In genomic region chr2:33264766-33265165, GRCh38 we compare ENCODE assay signal across 21 cellular contexts.
"Had no signal": no experiment of that assay in that cellular context is flagged by ENCODE, and none has a peak within 500 bp of the region (broad histone marks: within the 10 kb centered on the region; RNA-seq: fewer than 3 reads in every experiment).

No MANE protein-coding gene starts in this region.

- H3K9me3 Mint-ChIP-seq: activated CD8-positive, alpha-beta T cell treated with anti-CD3 and anti-CD28 coated beads for 36 hours; natural killer cell treated with Interleukin-12 subunit alpha and Interleukin-12 subunit beta and Interleukin-15 and Interleukin-18, amount 100 ng/mL, for 72 hours had no signal

- H3K27ac ChIP-seq: psoas muscle, right lobe of liver, tibial nerve, WERI-Rb-1 had no signal

- H3K36me3 ChIP-seq: right lobe of liver, WERI-Rb-1 had no signal

- H3K27me3 ChIP-seq: right lobe of liver, stomach, tibial nerve had no signal

- H3K4me1 ChIP-seq: right lobe of liver, tibial nerve had no signal

- H3K4me3 Mint-ChIP-seq: activated CD8-positive, alpha-beta T cell treated with anti-CD3 and anti-CD28 coated beads for 36 hours; natural killer cell treated with Interleukin-12 subunit alpha and Interleukin-12 subunit beta and Interleukin-15 and Interleukin-18, amount 100 ng/mL, for 72 hours had no signal

- DNase-seq: activated CD4-positive, alpha-beta T cell treated with anti-CD3 and anti-CD28 coated beads for 4 hours; activated CD8-positive, alpha-beta memory T cell treated with anti-CD3 and anti-CD28 coated beads, Interleukin-2, amount 50 U/mL, for 48 hours; activated CD8-positive, alpha-beta T cell treated with anti-CD3 and anti-CD28 coated beads for 36 hours; activated naive CD4-positive, alpha-beta T cell treated with Interleukin-2 at 50 U/mL for 16 hours; hypothalamus; left cardiac atrium; mucosa of descending colon; occipital lobe; psoas muscle; right lobe of liver; Right ventricle myocardium superior; SK-N-SH; stimulated activated CD4-positive, alpha-beta T cell treated with anti-CD3 and anti-CD28 coated beads, Interleukin-12 subunit alpha, Interleukin-12 subunit beta, amount 100 ng/mL, for 4 hours; stimulated activated CD4-positive, alpha-beta T cell treated with anti-CD3 and anti-CD28 coated beads, Interleukin-2, amount 100 ng/mL, for 48 hours; stimulated activated CD8-positive, alpha-beta memory T cell treated with anti-CD3 and anti-CD28 coated beads, Interleukin-4, amount 100 ng/mL, for 48 hours; stomach; T-helper 1 cell; WERI-Rb-1 had no signal

- H3K4me3 ChIP-seq: lung, mucosa of descending colon, psoas muscle, right lobe of liver, stomach, tibial nerve had no signal

- H3K9me3 ChIP-seq: right lobe of liver, SK-N-SH had no signal

- H3K27ac Mint-ChIP-seq: activated CD8-positive, alpha-beta T cell treated with anti-CD3 and anti-CD28 coated beads for 36 hours; natural killer cell treated with Interleukin-12 subunit alpha and Interleukin-12 subunit beta and Interleukin-15 and Interleukin-18, amount 100 ng/mL, for 72 hours had no signal
